Comparison of ENCODE assay signal across 8 cellular contexts in the genomic region with DNA sequence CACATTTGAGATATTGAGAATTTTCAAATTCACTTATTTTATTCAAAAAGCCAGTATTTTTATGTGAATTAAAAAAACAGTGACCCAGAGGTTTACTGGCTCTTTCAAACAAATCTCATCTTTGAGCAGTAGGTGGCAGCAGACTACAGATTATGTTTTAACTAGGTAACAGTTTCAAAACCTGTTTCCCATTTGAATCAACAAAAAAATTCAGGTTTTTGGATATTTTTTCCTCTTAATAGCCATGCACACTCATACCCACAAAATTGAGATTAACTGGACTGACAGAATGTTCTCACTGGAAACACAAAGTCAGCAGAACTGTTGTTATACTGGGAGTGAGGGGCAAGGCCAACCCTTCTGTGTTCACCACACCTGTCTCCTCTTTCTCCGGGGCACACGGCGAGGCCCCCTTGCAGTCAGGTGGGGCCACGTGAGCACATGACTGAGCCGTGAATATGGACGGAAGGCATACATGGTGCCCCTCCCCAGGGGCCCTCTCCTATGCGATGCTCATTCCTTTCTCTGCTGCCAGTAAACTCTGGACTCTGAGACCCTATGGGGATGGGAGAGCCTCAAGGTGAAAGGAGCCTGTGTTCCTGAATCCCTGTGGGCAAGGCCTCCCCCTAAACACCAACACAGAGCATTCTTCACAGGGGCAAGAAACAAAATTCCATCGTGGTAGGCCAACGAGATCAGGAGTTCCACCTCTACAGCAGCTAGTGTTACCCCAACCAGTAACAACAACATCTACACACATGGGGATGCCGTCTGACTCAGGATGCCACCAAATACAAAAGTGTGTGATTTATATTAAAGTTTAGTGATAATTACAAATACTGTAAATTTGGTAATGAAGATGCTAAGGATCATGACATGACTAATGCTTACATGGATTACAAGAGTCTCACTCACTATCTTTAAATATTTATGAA.
DNase-seq lines count a peak whose midpoint lies in the region; ATAC-seq and TF ChIP-seq lines count a peak whose summit lies in the region.

No MANE protein-coding gene starts in this region.

- ATAC-seq in left colon, result peak; percentile 65
- no peak for ATAC-seq in thoracic aorta (ENCODE audit: insufficient number of reproducible peaks, low FRiP score, low read depth)
- no peak for ATAC-seq in HG02610 (IDR thresholded peaks at IDR 0.05; ENCODE audit: unreplicated experiment)

- POLR2A ChIA-PET in RWPE1 (lab: Yijun Ruan, JAX; ENCODE audit: low non-redundant PET), result no interaction called here

- H3K4me3 ChIP-seq in thoracic aorta, result no peak overlapping the region

- H3K27me3 ChIP-seq in thoracic aorta (replicated peaks; ENCODE audit: insufficient read depth), result no peaks in the 10 kb centered on the region

- H3K9me3 ChIP-seq in thoracic aorta, result no peaks in the 10 kb centered on the region

- peak; percentile 32 for DNase-seq in stimulated activated CD8-positive, alpha-beta memory T cell treated with anti-CD3 and anti-CD28 coated beads, Interleukin-12 subunit alpha, Interleukin-12 subunit beta, amount 100 ng/mL, for 1 hour (ENCODE audit: low read depth)
- no peak for DNase-seq in stimulated activated CD8-positive, alpha-beta memory T cell treated with anti-CD3 and anti-CD28 coated beads, Interleukin-4, amount 100 ng/mL, for 48 hours
- DNase-seq in Kasumi-1 (lab: John Stamatoyannopoulos, UW) (peak; percentile 66 to 79), RWPE1 (ENCODE audit: low spot score) (peak; percentile 65), left colon (no peak), thoracic aorta (ENCODE audit: low spot score) (no peak)
- DNase-seq in central memory CD4-positive, alpha-beta T cell, result peak; percentile 70

- peaks cover 17% of the 10 kb centered on the region in 2 donors for H3K4me1 ChIP-seq in thoracic aorta (ENCODE audit: control insufficient read depth in 1 of 2, low read depth in 2 of 2)

- peaks cover 32% of the 10 kb centered on the region for H3K36me3 ChIP-seq in thoracic aorta

- H3K27ac ChIP-seq in RWPE1 (no peak overlapping the region), thoracic aorta (no peak overlapping the region)

- CTCF ChIA-PET in RWPE1 (lab: Yijun Ruan, JAX), result interaction anchor here (0.6 to 1.9 kb wide), 5 partner anchors 196 to 314 kb away, joined by 3 to 14 read pairs (median 4); no protein-coding TSS in a partner anchor

- intact Hi-C loops in left colon (cut with DNase I, micrococcal nuclease), result loop anchor here in 1 of 2 donors (2.0 to 5.0 kb wide), 4 partner anchors 130 to 314 kb away; partner anchors contain the start of gene MYL12A

- TF ChIP-seq CTCF in RWPE1 (conservative IDR thresholded peaks at IDR 0.05; ENCODE audit: low read depth) (peak; percentile 73), thoracic aorta (IDR thresholded peaks at IDR 0.05) (peak; percentile 79)

Comparison
In these comparisons a context has a peak if more than half of its experiments do, and no peak if none do; other contexts are left out.
1. DNase-seq: peak in stimulated activated CD8-positive, alpha-beta memory T cell treated with anti-CD3 and anti-CD28 coated beads, Interleukin-12 subunit alpha, Interleukin-12 subunit beta, amount 100 ng/mL, for 1 hour (single experiment), Kasumi-1 (2 of 2), RWPE1 (single experiment) and central memory CD4-positive, alpha-beta T cell (single experiment); none in stimulated activated CD8-positive, alpha-beta memory T cell treated with anti-CD3 and anti-CD28 coated beads, Interleukin-4, amount 100 ng/mL, for 48 hours (single experiment), left colon (0 of 2) and thoracic aorta (single experiment).